ENCODE assay signal across 14 cellular contexts in genomic region chr6:56752009-56752408, GRCh38.
DNase-seq lines count a peak whose midpoint lies in the region; FAIRE-seq and TF ChIP-seq lines count a peak whose summit lies in the region.
"Had no signal": no experiment of that assay in that cellular context is flagged by ENCODE, and none has a peak within 500 bp of the region (broad histone marks: within the 10 kb centered on the region; RNA-seq: fewer than 3 reads in every experiment).

No MANE protein-coding gene starts in this region.

- H3K4me1 ChIP-seq in kidney (ENCODE audit: control insufficient read depth in 1 of 2, insufficient read depth in 1 of 2, low read depth in 1 of 2, low read length in 2 of 2) (peaks cover 0 to 3% of the 10 kb centered on the region in 2 donors), PC-9 (replicated peaks; ENCODE audit: insufficient read depth) (peaks cover 37% of the 10 kb centered on the region)

- H3K9me3 ChIP-seq in kidney (ENCODE audit: control insufficient read depth in 1 of 2, low read length in 2 of 2), result no peaks in the 10 kb centered on the region
- H3K9me3 ChIP-seq in PC-9 (ENCODE audit: insufficient read depth, low read depth), result no peaks in the 10 kb centered on the region

- H3K4me3 ChIP-seq in fibroblast of pulmonary artery (replicated peaks; ENCODE audit: low read depth, low read length) (no peak overlapping the region), kidney (ENCODE audit: low read length in 2 of 2) (no peak overlapping the region), PC-9 (no peak overlapping the region)

- TF ChIP-seq CTCF in fibroblast of pulmonary artery (IDR thresholded peaks at IDR 0.05; ENCODE audit: low read length, missing control alignments) (no peak), kidney (IDR thresholded peaks at IDR 0.05; ENCODE audit: borderline replicate concordance, extremely low read depth, insufficient read depth) (no peak), PC-9 (conservative IDR thresholded peaks at IDR 0.05) (no peak)

- H3K79me2 ChIP-seq in PC-9 (ENCODE audit: low read depth), result peaks cover 84% of the 10 kb centered on the region

- no peak overlapping the region for H2AFZ ChIP-seq in PC-9

- CTCF ChIA-PET in PC-9 (lab: Charles Lee), result interaction anchor here (1.0 kb wide), 1 partner anchor 59 kb away, joined by 3 read pairs; no protein-coding TSS in a partner anchor

- DNase-seq in NCI-H2196 (lab: John Stamatoyannopoulos, UW; ENCODE audit: unreplicated experiment) (peak; percentile 10), NCI-H2196 treated with DMSO at 0.1 percent for 48 hours (lab: John Stamatoyannopoulos, UW; ENCODE audit: unreplicated experiment) (no peak), RKO (ENCODE audit: low spot score) (peak; percentile 52), fibroblast of pulmonary artery (ENCODE audit: low read depth) (peak; percentile 54), stromal cell of bone marrow (ENCODE audit: low read depth) (peak; percentile 57), T-helper 2 cell (no peak), kidney (no peak), PC-9 (no peak)
- DNase-seq: activated T-cell treated with anti-CD3 and anti-CD28 coated beads, Interleukin-2, amount 50 U/mL, for 24 hours; GF-D8; NCI-H1092 treated with DMSO at 0.1 percent for 48 hours; RPMI8226; WERI-Rb-1 had no signal

- no peaks in the 10 kb centered on the region for H4K20me1 ChIP-seq in PC-9 (ENCODE audit: insufficient read depth)

- peaks cover 29% of the 10 kb centered on the region; the same call in 1 of the 2 replicates for H3F3A ChIP-seq in PC-9 (ENCODE audit: insufficient read depth, low read depth)

- FAIRE-seq in kidney (lab: Jason Lieb, UNC), result no peak

- intact Hi-C loops in kidney (cut with DNase I), result no loop called here
- intact Hi-C loops in PC-9 (cut with micrococcal nuclease; ENCODE audit: unreplicated experiment), result no loop called here

- H3K27ac ChIP-seq in kidney (ENCODE audit: low read depth in 2 of 2, low read length in 2 of 2), result no peak overlapping the region
- H3K27ac ChIP-seq in PC-9, result no peak overlapping the region
- H3K27ac ChIP-seq: HL-60, WERI-Rb-1 had no signal

- POLR2A ChIA-PET in PC-9 (lab: Charles Lee; ENCODE audit: unreplicated experiment), result interaction anchor here (0.6 to 0.7 kb wide), 2 partner anchors 14 to 51 kb away, joined by 3 to 10 read pairs; no protein-coding TSS in a partner anchor

- no peak overlapping the region for H3K9ac ChIP-seq in kidney (ENCODE audit: low read length in 2 of 2)

- H3K27me3 ChIP-seq in PC-9 (ENCODE audit: insufficient read depth, low read depth), result no peaks in the 10 kb centered on the region

- no TSS peak for BruUV-seq in PC-9 (replicated peaks; lab: Mats Ljungman, UMichigan)

- no peaks in the 10 kb centered on the region for H3K36me3 ChIP-seq in kidney (ENCODE audit: control insufficient read depth in 1 of 2, insufficient read depth in 2 of 2, low read length in 2 of 2)
- H3K36me3 ChIP-seq in PC-9 (ENCODE audit: low read depth), result peaks cover 12% of the 10 kb centered on the region; the same call in 1 of the 2 replicates
- H3K36me3 ChIP-seq: WERI-Rb-1 had no signal

- no peaks in the 10 kb centered on the region for H3K9me2 ChIP-seq in PC-9 (ENCODE audit: insufficient read depth)

- H3K4me2 ChIP-seq in PC-9, result no peak overlapping the region

Comparison
In these comparisons a context has a peak if more than half of its experiments do, and no peak if none do; other contexts are left out.
1. DNase-seq: peak in NCI-H2196 (single experiment), RKO (single experiment), fibroblast of pulmonary artery (single experiment) and stromal cell of bone marrow (single experiment); none in NCI-H2196 treated with DMSO at 0.1 percent for 48 hours (single experiment), T-helper 2 cell (0 of 5), kidney (single experiment) and PC-9 (0 of 2).